In the genomic region with DNA sequence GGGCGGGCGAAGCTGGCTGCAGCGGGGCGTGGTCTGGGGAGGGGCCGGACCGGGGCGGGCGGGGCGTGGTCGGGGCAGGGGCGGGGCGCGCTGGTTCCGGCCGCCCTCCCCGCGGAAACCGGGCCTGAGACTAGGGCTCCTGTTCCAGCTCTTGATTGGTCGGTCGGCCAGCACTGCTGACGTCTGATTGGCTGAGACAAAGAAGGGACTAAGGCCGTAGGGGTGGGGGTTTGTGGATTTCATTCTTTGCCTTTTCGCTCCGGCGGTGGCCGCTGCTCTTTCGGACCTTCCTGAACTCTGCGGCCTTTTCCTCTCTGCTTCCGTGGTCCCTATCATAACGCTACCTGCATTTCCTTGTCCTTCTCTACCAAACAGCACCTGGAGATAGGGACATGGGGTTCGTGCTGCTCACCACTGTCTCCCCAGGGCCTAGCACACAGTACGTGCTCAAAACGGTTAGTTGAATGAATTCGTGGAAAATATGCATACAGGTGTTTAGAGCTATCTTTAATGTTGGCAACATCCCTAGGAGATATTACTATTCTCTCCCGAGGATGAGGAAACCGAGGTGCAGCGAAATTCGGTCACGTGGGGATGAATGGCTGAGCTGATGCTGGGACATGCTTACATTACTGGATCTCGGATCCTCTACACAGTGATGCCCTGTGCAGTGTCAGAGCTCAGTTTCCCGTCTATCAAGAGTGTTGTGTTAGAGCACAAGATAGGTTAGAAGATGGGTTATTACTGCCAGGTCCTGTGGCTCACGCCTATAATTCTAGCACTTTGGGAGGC, we compare ENCODE assay signal across 8 cellular contexts.
A peak's percentile ranks its signal among the peaks of the same experiment; 100 is the strongest.
DNase-seq lines count a peak whose midpoint lies in the region; ATAC-seq and TF ChIP-seq lines count a peak whose summit lies in the region.

No MANE protein-coding gene starts in this region.

- H3K4me3 ChIP-seq in coronary artery: peak overlapping the region; percentile 75

- TF ChIP-seq CTCF in coronary artery (IDR thresholded peaks at IDR 0.05): no peak

- DNase-seq in AML-193 (lab: John Stamatoyannopoulos, UW): peak; percentile 78 to 88
- peak; percentile 88 for DNase-seq in NCI-H446 treated with DMSO at 0.1 percent for 48 hours (lab: John Stamatoyannopoulos, UW)
- DNase-seq in activated CD4-positive, alpha-beta T cell treated with anti-CD3 and anti-CD28 coated beads for 48 hours: peak; percentile 89
- DNase-seq in coronary artery (ENCODE audit: low spot score): peak; percentile 89
- DNase-seq in left colon: peak; percentile 90 to 96
- DNase-seq in stimulated activated CD4-positive, alpha-beta T cell treated with anti-CD3 and anti-CD28 coated beads, Interleukin-1b, Interleukin-23, amount 100 ng/mL, for 24 hours (ENCODE audit: low read depth in 4 of 4, low spot score in 1 of 4): peak; percentile 70 to 78 (median 74)

- intact Hi-C loops in left colon (cut with DNase I, micrococcal nuclease): no loop called here

- ATAC-seq in GM19035 (IDR thresholded peaks at IDR 0.05; ENCODE audit: unreplicated experiment): peak; percentile 98
- ATAC-seq in HG03280 (IDR thresholded peaks at IDR 0.05; ENCODE audit: unreplicated experiment): peak; percentile 90
- peak; percentile 95 for ATAC-seq in left colon

- no peak overlapping the region for H3K27ac ChIP-seq in coronary artery
